ENCODE assay signal across 9 cellular contexts in genomic region chr2:11863103-11863502, GRCh38.
DNase-seq lines count a peak whose midpoint lies in the region; ATAC-seq and TF ChIP-seq lines count a peak whose summit lies in the region.
"Had no signal": no experiment of that assay in that cellular context is flagged by ENCODE, and none has a peak within 500 bp of the region (broad histone marks: within the 10 kb centered on the region; RNA-seq: fewer than 3 reads in every experiment).

No MANE protein-coding gene starts in this region.

- peak overlapping the region in 1 of 2 experiments; percentile 25; a peak in 1 of 4 replicates for H3K27ac ChIP-seq in SK-N-SH (ENCODE audit: low read depth in 2 of 2, low read length in 1 of 2)
- no peak overlapping the region for H3K27ac ChIP-seq in naive thymus-derived CD4-positive, alpha-beta T cell (ENCODE audit: low read depth, low read length)
- H3K27ac ChIP-seq: 22Rv1 had no signal

- no peak overlapping the region for H3K4me3 ChIP-seq in SK-N-SH (ENCODE audit: low read depth in 2 of 2, low read length in 1 of 2)
- peak overlapping the region; percentile 14 for H3K4me3 ChIP-seq in naive thymus-derived CD4-positive, alpha-beta T cell (ENCODE audit: low read length)

- POLR2A ChIA-PET in SK-N-SH (lab: Yijun Ruan, JAX): interaction anchor here (0.9 to 1.6 kb wide), 2 partner anchors 853 to 855 kb away, joined by 3 to 4 read pairs; no protein-coding TSS in a partner anchor
- POLR2A ChIA-PET in naive thymus-derived CD4-positive, alpha-beta T cell (lab: Charles Lee): interaction anchor here (1.5 kb wide), 1 partner anchor 182 kb away, joined by 4 read pairs; no protein-coding TSS in a partner anchor

- peak overlapping the region in 5 of 10 donors; percentile 28 to 56 (median 48) for H3K4me3 Mint-ChIP-seq in naive thymus-derived CD4-positive, alpha-beta T cell

- H3K27me3 ChIP-seq in SK-N-SH (ENCODE audit: insufficient read depth): no peaks in the 10 kb centered on the region
- no peaks in the 10 kb centered on the region for H3K27me3 ChIP-seq in naive thymus-derived CD4-positive, alpha-beta T cell (ENCODE audit: control insufficient read depth in 2 of 2, insufficient read depth in 2 of 2, low read length in 2 of 2)

- H3K9me3 Mint-ChIP-seq in naive thymus-derived CD4-positive, alpha-beta T cell: peaks cover 0 to 22% (median 8%) of the 10 kb centered on the region in 11 donors

- H3K79me2 ChIP-seq in SK-N-SH (ENCODE audit: insufficient read depth): no peaks in the 10 kb centered on the region

- H3K27ac Mint-ChIP-seq in naive thymus-derived CD4-positive, alpha-beta T cell: no peak overlapping the region

- no peaks in the 10 kb centered on the region for H3F3A ChIP-seq in SK-N-SH (replicated peaks; ENCODE audit: insufficient read depth)

- no peaks in the 10 kb centered on the region for H3K36me3 ChIP-seq in SK-N-SH (replicated peaks in 1 of 2; ENCODE audit: control insufficient read depth in 1 of 2, insufficient read depth in 2 of 2, low read length in 1 of 2)
- no peaks in the 10 kb centered on the region for H3K36me3 ChIP-seq in naive thymus-derived CD4-positive, alpha-beta T cell (ENCODE audit: control insufficient read depth in 2 of 3, insufficient read depth in 3 of 3, low read length in 3 of 3)

- H3K9me3 ChIP-seq in SK-N-SH: no peaks in the 10 kb centered on the region
- no peaks in the 10 kb centered on the region for H3K9me3 ChIP-seq in naive thymus-derived CD4-positive, alpha-beta T cell (ENCODE audit: control insufficient read depth in 2 of 3, low read length in 3 of 3)

- intact Hi-C loops in naive thymus-derived CD4-positive, alpha-beta T cell (cut with micrococcal nuclease): loop anchor here (1.0 to 10.0 kb wide), 15 partner anchors 33 to 1144 kb away; partner anchors contain the start of gene TRIB2 (in 2 of the 2)

- CTCF ChIA-PET in SK-N-SH (lab: Yijun Ruan, JAX): interaction anchor here (0.6 to 7.7 kb wide), 18 partner anchors 10 to 1144 kb away, joined by 3 to 54 read pairs (median 4); partner anchors contain the start of gene TRIB2
- CTCF ChIA-PET in naive thymus-derived CD4-positive, alpha-beta T cell (lab: Charles Lee): interaction anchor here (0.5 to 2.4 kb wide), 9 partner anchors 10 to 1144 kb away, joined by 3 to 11 read pairs (median 5); no protein-coding TSS in a partner anchor

- H3K27me3 Mint-ChIP-seq in naive thymus-derived CD4-positive, alpha-beta T cell: peaks cover 0 to 28% (median 0%) of the 10 kb centered on the region in 5 donors

- peaks cover 0 to 4% (median 3%) of the 10 kb centered on the region in 5 donors for H3K36me3 Mint-ChIP-seq in naive thymus-derived CD4-positive, alpha-beta T cell

- H3K4me1 Mint-ChIP-seq in naive thymus-derived CD4-positive, alpha-beta T cell: peaks cover 8 to 14% (median 11%) of the 10 kb centered on the region in 7 donors

- no peak overlapping the region; the same call in 1 of the 2 replicates for H2AFZ ChIP-seq in SK-N-SH (ENCODE audit: low read depth)

- no peak for TF ChIP-seq RAD21 in SK-N-SH (IDR thresholded peaks at IDR 0.05; ENCODE audit: low read length)

- no peaks in the 10 kb centered on the region for H3K9me2 ChIP-seq in SK-N-SH

- DNase-seq in SK-N-SH (no peak), NAMALWA (ENCODE audit: low spot score) (peak; percentile 13), NCI-H345 (lab: John Stamatoyannopoulos, UW) (no peak), COLO668 (lab: John Stamatoyannopoulos, UW; ENCODE audit: unreplicated experiment) (no peak)
- peak in 1 of 9 donors; percentile 1 for DNase-seq in naive thymus-derived CD4-positive, alpha-beta T cell
- DNase-seq in activated CD8-positive, alpha-beta memory T cell treated with anti-CD3 and anti-CD28 coated beads, Interleukin-2, amount 50 U/mL, for 48 hours: no peak

- TF ChIP-seq CTCF in SK-N-SH (IDR thresholded peaks at IDR 0.05): no peak

- H3K4me2 ChIP-seq in SK-N-SH: 0 out of 2 replicates have a peak overlapping the region, but pooled peaks have one; percentile 23

- WGBS in SK-N-SH (ENCODE audit: low lambda C conversion rate): 91% methylated on average over 7 of the region's 7 CpGs

- peaks cover 5 to 6% of the 10 kb centered on the region in 2 experiments; a peak in 3 of 4 replicates for H3K4me1 ChIP-seq in SK-N-SH (ENCODE audit: control insufficient read depth in 1 of 2, insufficient read depth in 2 of 2, low read depth in 1 of 2, low read length in 1 of 2)
- peaks cover 0 to 7% of the 10 kb centered on the region in 2 donors for H3K4me1 ChIP-seq in naive thymus-derived CD4-positive, alpha-beta T cell (ENCODE audit: control insufficient read depth in 2 of 2, insufficient read depth in 2 of 2, low read length in 2 of 2)

- H3K9ac ChIP-seq in SK-N-SH: no peak overlapping the region

- ATAC-seq in SK-N-SH treated with all-trans-retinoic acid at 6 μM for 48 hours (no peak), GM21786 (IDR thresholded peaks at IDR 0.05; ENCODE audit: unreplicated experiment) (peak; percentile 29)
- no peak for ATAC-seq in naive thymus-derived CD4-positive, alpha-beta T cell

- TF ChIP-seq EP300 in SK-N-SH (IDR thresholded peaks at IDR 0.05; ENCODE audit: borderline replicate concordance in 1 of 2, low read depth in 1 of 2, low read length in 1 of 2): no peak

- no peaks in the 10 kb centered on the region for H4K20me1 ChIP-seq in SK-N-SH (ENCODE audit: insufficient read depth)

TF ChIP-seq in SK-N-SH, 30 proteins besides CTCF, POLR2A, EP300 and RAD21 (continues in another document):
- no peak for TF ChIP-seq SIN3A (IDR thresholded peaks at IDR 0.05; ENCODE audit: borderline replicate concordance, low read depth, low read length)
- no peak for TF ChIP-seq PBX3 (IDR thresholded peaks at IDR 0.05)
- TF ChIP-seq MAX (IDR thresholded peaks at IDR 0.05; ENCODE audit: low read depth): no peak
- TF ChIP-seq GABPA (IDR thresholded peaks at IDR 0.05; ENCODE audit: low read depth): no peak
- no peak for TF ChIP-seq FOSL2 (IDR thresholded peaks at IDR 0.05; ENCODE audit: borderline replicate concordance, low read depth)
- TF ChIP-seq TAF1 (IDR thresholded peaks at IDR 0.05; ENCODE audit: borderline replicate concordance, low read depth, low read length): no peak
- no peak for TF ChIP-seq RFX5 (IDR thresholded peaks at IDR 0.05; ENCODE audit: low read length)
- no peak for TF ChIP-seq TEAD4 (IDR thresholded peaks at IDR 0.05; ENCODE audit: borderline replicate concordance, insufficient read depth)
- TF ChIP-seq ELF1 (IDR thresholded peaks at IDR 0.05): no peak
- no peak for TF ChIP-seq USF2 (IDR thresholded peaks at IDR 0.05; ENCODE audit: borderline replicate concordance, low read depth, low read length)

TF ChIP-seq in SK-N-SH treated with all-trans-retinoic acid at 6 μM for 48 hours, 23 proteins besides CTCF, POLR2A, EP300 and RAD21 (continues in another document):
- no peak for TF ChIP-seq GLIS3 (CRISPR knock-in tag; IDR thresholded peaks at IDR 0.05)
- no peak for TF ChIP-seq ZNF70 (CRISPR knock-in tag; IDR thresholded peaks at IDR 0.05)
- TF ChIP-seq ZFP30 (CRISPR knock-in tag; IDR thresholded peaks at IDR 0.05): no peak
- TF ChIP-seq BACH2 (CRISPR knock-in tag; IDR thresholded peaks at IDR 0.05; ENCODE audit: borderline replicate concordance): no peak
- no peak for TF ChIP-seq CSDC2 (CRISPR knock-in tag; IDR thresholded peaks at IDR 0.05)
- no peak for TF ChIP-seq POU6F1 (CRISPR knock-in tag; IDR thresholded peaks at IDR 0.05; ENCODE audit: borderline replicate concordance, low read depth)
- no peak for TF ChIP-seq ISL1 (CRISPR knock-in tag; IDR thresholded peaks at IDR 0.05)
- no peak for TF ChIP-seq PPARA (CRISPR knock-in tag; IDR thresholded peaks at IDR 0.05; ENCODE audit: borderline replicate concordance)
- no peak for TF ChIP-seq RARB (CRISPR knock-in tag; IDR thresholded peaks at IDR 0.05)
- no peak for TF ChIP-seq PATZ1 (CRISPR knock-in tag; IDR thresholded peaks at IDR 0.05; ENCODE audit: borderline replicate concordance)
- TF ChIP-seq ARNTL (CRISPR knock-in tag; IDR thresholded peaks at IDR 0.05; ENCODE audit: borderline replicate concordance, low read depth): no peak
